1 cellular context compared by ENCODE assay signal in the genomic region with DNA sequence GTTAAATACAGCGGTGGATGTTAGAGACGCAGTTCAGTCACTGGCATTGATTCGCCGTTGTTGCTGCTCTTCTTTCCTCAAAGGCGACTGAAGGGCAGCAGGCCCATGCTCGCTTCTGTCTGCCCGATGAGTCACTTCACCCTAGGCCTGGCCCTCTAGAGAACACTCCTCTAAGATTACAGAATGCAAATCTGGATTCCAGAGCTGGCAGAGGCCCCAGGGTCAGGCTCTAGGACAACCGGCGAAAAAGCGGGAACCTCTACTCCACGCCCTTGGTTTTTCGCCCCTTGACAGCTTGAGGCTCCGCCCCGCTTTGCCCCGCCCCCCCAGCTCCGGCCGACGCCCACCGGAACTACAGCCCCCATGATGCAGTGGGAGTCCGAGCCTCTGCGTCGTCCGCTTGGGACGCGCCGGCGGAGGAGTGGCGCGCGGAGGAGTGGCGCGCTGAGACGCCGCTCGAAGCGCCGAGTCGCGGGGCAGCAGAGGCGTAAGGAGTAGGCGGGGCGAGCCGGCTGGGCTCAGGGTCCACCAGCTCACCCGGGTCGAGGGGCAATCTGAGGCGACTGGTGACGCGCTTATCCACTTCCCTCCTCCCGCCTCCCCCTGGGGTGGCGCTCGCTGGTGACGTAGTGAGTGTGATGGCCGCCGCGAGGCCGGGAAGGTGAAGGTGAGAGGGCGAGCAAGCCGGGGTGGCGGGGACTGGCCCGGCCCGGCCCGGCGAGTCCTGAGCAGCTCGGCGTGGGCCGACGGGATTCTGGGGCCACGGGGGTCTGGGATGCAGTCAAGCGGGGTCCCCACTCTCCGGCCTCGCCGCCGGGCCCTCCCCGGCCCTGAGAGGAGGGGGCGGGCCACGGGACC.
TF ChIP-seq lines count a peak whose summit lies in the region.

A gene (plus strand): TSS at position 627 of the 858 bp plus-strand sequence. CDS start 8,725 bp downstream, outside the sequence.

TF ChIP-seq in HepG2, 621 proteins besides CTCF, POLR2A, EP300 and RAD21 (continued from another document and continues in another):
- TF ChIP-seq ZEB1 (IDR thresholded peaks at IDR 0.05; ENCODE audit: insufficient replicate concordance, low read depth) (no peak), ZFP36L1 (CRISPR knock-in tag; IDR thresholded peaks at IDR 0.05) (peak; percentile 80), DNMT1 (CRISPR knock-in tag; IDR thresholded peaks at IDR 0.05) (no peak), NRL (CRISPR knock-in tag; IDR thresholded peaks at IDR 0.05; ENCODE audit: borderline replicate concordance) (peak; percentile 21; the same call in 1 of the 2 replicates), AGO2 (optimal IDR thresholded peaks at IDR 0.05; ENCODE audit: low read depth, low read length) (peak; percentile 82), ZSCAN22 (CRISPR knock-in tag; IDR thresholded peaks at IDR 0.05) (no peak), HDAC6 (IDR thresholded peaks at IDR 0.05; ENCODE audit: low read depth, low read length) (no peak), CEBPG (CRISPR knock-in tag; IDR thresholded peaks at IDR 0.05) (peak; percentile 40), MLLT10 (CRISPR knock-in tag; IDR thresholded peaks at IDR 0.05) (no peak), ZNF10 (CRISPR knock-in tag; IDR thresholded peaks at IDR 0.05; ENCODE audit: borderline replicate concordance, low read depth) (no peak), SRSF1 (optimal IDR thresholded peaks at IDR 0.05; ENCODE audit: low read depth, low read length) (peak; percentile 65), MYC (CRISPR knock-in tag; IDR thresholded peaks at IDR 0.05; ENCODE audit: borderline replicate concordance) (peak; percentile 55; the same call in 1 of the 2 replicates), ZNF598 (CRISPR knock-in tag; IDR thresholded peaks at IDR 0.05; ENCODE audit: borderline replicate concordance) (no peak), TARDBP (CRISPR knock-in tag; IDR thresholded peaks at IDR 0.05) (peak; percentile 78), ZNF556 (CRISPR knock-in tag; IDR thresholded peaks at IDR 0.05; ENCODE audit: borderline replicate concordance) (0 out of 2 replicates have a peak, but pooled peaks have one; percentile 17), MYNN (CRISPR knock-in tag; IDR thresholded peaks at IDR 0.05; ENCODE audit: low read depth) (no peak), SP5 (CRISPR knock-in tag; IDR thresholded peaks at IDR 0.05; ENCODE audit: borderline replicate concordance, low read depth) (peak; percentile 83), HHEX (CRISPR knock-in tag; IDR thresholded peaks at IDR 0.05) (no peak), ZNF543 (CRISPR knock-in tag; IDR thresholded peaks at IDR 0.05) (no peak), MBNL3 (CRISPR knock-in tag; conservative IDR thresholded peaks at IDR 0.05) (no peak), CENPX (CRISPR knock-in tag; IDR thresholded peaks at IDR 0.05) (no peak), SUZ12 (IDR thresholded peaks at IDR 0.05; ENCODE audit: low read depth, low read length) (peak; percentile 55; the same call in 1 of the 2 replicates), FOXA1 (IDR thresholded peaks at IDR 0.05) (no peak), FOXA1 (CRISPR knock-in tag; IDR thresholded peaks at IDR 0.05) (no peak), ZNF816 (CRISPR knock-in tag; IDR thresholded peaks at IDR 0.05; ENCODE audit: borderline replicate concordance) (peak; percentile 68; the same call in 1 of the 2 replicates), ATAD3A (CRISPR knock-in tag; IDR thresholded peaks at IDR 0.05) (no peak), NR3C1 (CRISPR knock-in tag; IDR thresholded peaks at IDR 0.05) (no peak), NR2F6 (IDR thresholded peaks at IDR 0.05) (0 out of 2 replicates have a peak, but pooled peaks have one; percentile 1), NR2F6 (CRISPR knock-in tag; IDR thresholded peaks at IDR 0.05) (peak; percentile 76)
- TF ChIP-seq, protein P1, sequence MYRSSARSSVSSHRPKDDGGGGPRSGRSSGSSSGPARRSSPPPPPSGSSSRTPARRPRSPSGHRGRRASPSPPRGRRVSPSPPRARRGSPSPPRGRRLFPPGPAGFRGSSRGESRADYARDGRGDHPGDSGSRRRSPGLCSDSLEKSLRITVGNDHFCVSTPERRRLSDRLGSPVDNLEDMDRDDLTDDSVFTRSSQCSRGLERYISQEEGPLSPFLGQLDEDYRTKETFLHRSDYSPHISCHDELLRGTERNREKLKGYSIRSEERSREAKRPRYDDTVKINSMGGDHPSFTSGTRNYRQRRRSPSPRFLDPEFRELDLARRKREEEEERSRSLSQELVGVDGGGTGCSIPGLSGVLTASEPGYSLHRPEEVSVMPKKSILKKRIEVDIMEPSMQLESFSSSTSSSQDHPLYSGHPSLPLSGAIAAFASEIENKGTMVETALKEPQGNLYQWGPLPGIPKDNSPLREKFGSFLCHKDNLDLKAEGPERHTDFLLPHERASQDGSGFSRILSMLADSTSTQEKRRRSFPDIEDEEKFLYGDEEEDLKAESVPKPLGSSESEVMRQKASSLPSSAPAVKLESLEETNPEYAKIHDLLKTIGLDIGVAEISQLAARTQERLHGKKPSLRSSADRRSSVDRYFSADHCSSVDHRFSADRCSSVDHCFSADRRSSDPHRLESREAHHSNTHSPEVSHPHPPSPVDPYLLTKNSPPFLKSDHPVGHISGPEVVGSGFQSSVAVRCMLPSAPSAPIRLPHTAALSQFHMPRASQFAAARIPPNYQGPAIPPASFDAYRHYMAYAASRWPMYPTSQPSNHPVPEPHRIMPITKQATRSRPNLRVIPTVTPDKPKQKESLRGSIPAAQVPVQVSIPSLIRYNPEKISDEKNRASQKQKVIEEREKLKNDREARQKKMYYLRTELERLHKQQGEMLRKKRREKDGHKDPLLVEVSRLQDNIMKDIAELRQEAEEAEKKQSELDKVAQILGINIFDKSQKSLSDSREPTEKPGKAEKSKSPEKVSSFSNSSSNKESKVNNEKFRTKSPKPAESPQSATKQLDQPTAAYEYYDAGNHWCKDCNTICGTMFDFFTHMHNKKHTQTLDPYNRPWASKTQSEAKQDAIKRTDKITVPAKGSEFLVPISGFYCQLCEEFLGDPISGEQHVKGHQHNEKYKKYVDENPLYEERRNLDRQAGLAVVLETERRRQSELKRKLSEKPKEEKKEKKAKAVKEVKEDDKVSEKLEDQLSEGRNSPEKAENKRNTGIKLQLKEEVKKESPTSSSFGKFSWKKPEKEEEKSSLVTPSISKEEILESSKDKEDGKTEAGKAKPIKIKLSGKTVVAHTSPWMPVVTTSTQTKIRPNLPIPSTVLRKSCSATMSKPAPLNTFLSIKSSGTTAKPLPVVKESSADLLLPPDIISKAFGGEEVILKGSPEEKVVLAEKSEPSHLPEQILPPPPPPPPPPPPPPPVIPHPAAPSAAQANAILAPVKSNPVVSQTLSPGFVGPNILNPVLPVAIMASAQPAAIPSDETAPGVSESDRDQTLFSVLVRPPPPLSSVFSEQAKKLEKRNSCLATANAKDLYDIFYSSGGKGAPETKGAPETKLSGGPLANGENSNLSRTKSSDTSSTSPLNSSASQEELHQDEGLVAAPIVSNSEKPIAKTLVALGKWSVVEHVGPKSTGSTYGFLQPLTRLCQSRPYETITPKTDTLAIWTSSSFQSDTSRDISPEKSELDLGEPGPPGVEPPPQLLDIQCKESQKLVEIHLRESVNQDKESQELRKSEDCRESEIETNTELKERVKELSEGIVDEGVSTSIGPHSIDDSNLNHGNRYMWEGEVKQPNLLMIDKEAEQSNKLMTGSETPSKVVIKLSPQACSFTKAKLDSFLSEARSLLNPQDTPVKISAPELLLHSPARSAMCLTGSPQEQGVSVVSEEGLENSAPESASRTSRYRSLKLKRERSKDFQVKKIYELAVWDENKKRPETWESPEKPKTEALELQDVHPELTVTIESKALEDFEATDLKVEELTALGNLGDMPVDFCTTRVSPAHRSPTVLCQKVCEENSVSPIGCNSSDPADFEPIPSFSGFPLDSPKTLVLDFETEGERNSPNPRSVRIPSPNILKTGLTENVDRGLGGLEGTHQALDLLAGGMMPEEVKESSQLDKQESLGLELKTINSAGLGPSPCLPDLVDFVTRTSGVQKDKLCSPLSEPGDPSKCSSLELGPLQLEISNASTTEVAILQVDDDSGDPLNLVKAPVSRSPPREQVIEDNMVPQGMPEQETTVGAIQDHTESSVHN (CRISPR knock-in tag; IDR thresholded peaks at IDR 0.05): no peak
- TF ChIP-seq, protein P2, sequence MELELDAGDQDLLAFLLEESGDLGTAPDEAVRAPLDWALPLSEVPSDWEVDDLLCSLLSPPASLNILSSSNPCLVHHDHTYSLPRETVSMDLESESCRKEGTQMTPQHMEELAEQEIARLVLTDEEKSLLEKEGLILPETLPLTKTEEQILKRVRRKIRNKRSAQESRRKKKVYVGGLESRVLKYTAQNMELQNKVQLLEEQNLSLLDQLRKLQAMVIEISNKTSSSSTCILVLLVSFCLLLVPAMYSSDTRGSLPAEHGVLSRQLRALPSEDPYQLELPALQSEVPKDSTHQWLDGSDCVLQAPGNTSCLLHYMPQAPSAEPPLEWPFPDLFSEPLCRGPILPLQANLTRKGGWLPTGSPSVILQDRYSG (CRISPR knock-in tag; IDR thresholded peaks at IDR 0.05): no peak; the same call in 1 of the 2 replicates
- TF ChIP-seq, protein P3, sequence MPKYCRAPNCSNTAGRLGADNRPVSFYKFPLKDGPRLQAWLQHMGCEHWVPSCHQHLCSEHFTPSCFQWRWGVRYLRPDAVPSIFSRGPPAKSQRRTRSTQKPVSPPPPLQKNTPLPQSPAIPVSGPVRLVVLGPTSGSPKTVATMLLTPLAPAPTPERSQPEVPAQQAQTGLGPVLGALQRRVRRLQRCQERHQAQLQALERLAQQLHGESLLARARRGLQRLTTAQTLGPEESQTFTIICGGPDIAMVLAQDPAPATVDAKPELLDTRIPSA (CRISPR knock-in tag; IDR thresholded peaks at IDR 0.05; ENCODE audit: borderline replicate concordance): peak; percentile 44; the same call in 1 of the 2 replicates
- TF ChIP-seq, protein P4, sequence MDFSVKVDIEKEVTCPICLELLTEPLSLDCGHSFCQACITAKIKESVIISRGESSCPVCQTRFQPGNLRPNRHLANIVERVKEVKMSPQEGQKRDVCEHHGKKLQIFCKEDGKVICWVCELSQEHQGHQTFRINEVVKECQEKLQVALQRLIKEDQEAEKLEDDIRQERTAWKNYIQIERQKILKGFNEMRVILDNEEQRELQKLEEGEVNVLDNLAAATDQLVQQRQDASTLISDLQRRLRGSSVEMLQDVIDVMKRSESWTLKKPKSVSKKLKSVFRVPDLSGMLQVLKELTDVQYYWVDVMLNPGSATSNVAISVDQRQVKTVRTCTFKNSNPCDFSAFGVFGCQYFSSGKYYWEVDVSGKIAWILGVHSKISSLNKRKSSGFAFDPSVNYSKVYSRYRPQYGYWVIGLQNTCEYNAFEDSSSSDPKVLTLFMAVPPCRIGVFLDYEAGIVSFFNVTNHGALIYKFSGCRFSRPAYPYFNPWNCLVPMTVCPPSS (IDR thresholded peaks at IDR 0.05): no peak
- TF ChIP-seq, protein P5, sequence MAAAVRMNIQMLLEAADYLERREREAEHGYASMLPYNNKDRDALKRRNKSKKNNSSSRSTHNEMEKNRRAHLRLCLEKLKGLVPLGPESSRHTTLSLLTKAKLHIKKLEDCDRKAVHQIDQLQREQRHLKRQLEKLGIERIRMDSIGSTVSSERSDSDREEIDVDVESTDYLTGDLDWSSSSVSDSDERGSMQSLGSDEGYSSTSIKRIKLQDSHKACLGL (CRISPR knock-in tag; IDR thresholded peaks at IDR 0.05): peak; percentile 76
- TF ChIP-seq, protein P6, sequence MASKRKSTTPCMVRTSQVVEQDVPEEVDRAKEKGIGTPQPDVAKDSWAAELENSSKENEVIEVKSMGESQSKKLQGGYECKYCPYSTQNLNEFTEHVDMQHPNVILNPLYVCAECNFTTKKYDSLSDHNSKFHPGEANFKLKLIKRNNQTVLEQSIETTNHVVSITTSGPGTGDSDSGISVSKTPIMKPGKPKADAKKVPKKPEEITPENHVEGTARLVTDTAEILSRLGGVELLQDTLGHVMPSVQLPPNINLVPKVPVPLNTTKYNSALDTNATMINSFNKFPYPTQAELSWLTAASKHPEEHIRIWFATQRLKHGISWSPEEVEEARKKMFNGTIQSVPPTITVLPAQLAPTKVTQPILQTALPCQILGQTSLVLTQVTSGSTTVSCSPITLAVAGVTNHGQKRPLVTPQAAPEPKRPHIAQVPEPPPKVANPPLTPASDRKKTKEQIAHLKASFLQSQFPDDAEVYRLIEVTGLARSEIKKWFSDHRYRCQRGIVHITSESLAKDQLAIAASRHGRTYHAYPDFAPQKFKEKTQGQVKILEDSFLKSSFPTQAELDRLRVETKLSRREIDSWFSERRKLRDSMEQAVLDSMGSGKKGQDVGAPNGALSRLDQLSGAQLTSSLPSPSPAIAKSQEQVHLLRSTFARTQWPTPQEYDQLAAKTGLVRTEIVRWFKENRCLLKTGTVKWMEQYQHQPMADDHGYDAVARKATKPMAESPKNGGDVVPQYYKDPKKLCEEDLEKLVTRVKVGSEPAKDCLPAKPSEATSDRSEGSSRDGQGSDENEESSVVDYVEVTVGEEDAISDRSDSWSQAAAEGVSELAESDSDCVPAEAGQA (IDR thresholded peaks at IDR 0.05; ENCODE audit: low read depth): peak; percentile 95
- TF ChIP-seq, protein P6 (CRISPR knock-in tag; IDR thresholded peaks at IDR 0.05; ENCODE audit: borderline replicate concordance): no peak
- TF ChIP-seq, protein P7, sequence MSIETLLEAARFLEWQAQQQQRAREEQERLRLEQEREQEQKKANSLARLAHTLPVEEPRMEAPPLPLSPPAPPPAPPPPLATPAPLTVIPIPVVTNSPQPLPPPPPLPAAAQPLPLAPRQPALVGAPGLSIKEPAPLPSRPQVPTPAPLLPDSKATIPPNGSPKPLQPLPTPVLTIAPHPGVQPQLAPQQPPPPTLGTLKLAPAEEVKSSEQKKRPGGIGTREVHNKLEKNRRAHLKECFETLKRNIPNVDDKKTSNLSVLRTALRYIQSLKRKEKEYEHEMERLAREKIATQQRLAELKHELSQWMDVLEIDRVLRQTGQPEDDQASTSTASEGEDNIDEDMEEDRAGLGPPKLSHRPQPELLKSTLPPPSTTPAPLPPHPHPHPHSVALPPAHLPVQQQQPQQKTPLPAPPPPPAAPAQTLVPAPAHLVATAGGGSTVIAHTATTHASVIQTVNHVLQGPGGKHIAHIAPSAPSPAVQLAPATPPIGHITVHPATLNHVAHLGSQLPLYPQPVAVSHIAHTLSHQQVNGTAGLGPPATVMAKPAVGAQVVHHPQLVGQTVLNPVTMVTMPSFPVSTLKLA (IDR thresholded peaks at IDR 0.05): 0 out of 2 replicates have a peak, but pooled peaks have one; percentile 49
- TF ChIP-seq, protein P8, sequence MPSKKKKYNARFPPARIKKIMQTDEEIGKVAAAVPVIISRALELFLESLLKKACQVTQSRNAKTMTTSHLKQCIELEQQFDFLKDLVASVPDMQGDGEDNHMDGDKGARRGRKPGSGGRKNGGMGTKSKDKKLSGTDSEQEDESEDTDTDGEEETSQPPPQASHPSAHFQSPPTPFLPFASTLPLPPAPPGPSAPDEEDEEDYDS (CRISPR knock-in tag; IDR thresholded peaks at IDR 0.05): no peak; the same call in 1 of the 2 replicates
